1 cellular context compared by ENCODE assay signal in the genomic region with DNA sequence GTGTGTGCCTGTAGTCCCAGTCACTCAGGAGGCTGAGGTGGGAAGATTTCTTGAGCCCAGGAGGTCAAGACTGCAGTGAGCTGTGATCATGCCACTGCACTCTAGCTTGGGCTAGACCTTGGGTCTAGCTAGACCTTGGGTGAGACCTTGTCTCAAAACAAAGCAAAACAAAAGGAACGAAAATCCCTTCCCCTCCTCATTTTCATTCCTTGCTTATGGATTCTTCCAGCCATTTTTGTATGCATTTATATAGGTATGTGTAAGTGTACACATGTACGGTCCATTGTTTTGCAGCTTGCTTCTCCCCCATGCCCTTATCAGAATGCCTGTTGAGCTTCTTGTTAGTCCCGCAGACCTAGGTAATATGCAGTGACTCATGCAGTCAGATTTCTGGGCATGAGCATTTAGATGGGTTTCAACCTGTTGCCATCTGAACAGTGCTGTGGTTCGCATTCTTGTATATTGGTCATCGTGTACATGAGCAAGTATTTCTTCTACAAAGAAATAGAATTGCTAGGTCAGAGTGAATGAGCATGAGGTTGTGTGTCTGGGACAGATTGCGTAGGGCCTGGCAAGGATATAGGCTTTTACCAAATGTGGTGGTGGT.
TF ChIP-seq lines count a peak whose summit lies in the region.

No MANE protein-coding gene starts in this region.

TF ChIP-seq in HEK293, 187 proteins besides CTCF, POLR2A, EP300 and RAD21 (continued from another document):
- 0 out of 2 replicates have a peak, but pooled peaks have one; percentile 43 for TF ChIP-seq SCRT1 (tag by site-specific recombination; IDR thresholded peaks at IDR 0.05; ENCODE audit: borderline replicate concordance)
- no peak for TF ChIP-seq ZNF677 (tag by site-specific recombination; IDR thresholded peaks at IDR 0.05)
- TF ChIP-seq ZFP3 (tag by site-specific recombination; IDR thresholded peaks at IDR 0.05; ENCODE audit: low read depth): no peak
- no peak for TF ChIP-seq WT1 (tag by site-specific recombination; IDR thresholded peaks at IDR 0.05)
- TF ChIP-seq ZNF548 (tag by site-specific recombination; IDR thresholded peaks at IDR 0.05): no peak
- no peak for TF ChIP-seq ZNF138 (tag by site-specific recombination; IDR thresholded peaks at IDR 0.05; ENCODE audit: borderline replicate concordance)
